1 cellular context compared by ENCODE assay signal in the genomic region with DNA sequence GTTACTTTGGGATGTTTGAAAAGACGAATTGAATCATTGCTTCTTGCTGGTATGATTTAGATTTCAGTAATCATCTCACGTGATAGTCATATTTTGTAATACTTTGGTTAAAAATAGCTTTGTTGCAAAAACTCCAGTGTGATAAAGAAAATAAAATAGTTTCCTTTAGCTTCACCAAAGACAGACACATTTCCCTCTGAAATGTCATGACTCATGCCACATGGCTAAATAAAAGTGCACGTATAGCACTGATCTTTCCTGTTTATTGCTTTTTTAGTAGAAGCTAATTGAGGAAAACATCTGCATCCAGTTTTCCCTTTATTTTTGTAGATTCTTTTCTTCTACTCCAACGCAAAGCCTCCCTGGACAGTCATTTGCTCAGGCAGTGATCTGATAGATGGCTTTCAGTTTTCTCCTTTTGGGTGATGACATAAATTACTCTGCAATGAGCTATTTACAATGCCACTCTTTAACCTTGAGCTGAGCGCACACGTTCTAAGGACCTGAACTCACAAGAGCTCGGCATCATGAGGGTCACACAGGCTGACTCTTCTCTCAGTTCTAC.
TF ChIP-seq lines count a peak whose summit lies in the region.

No MANE protein-coding gene starts in this region.

TF ChIP-seq in IMR-90, 13 proteins besides CTCF, POLR2A, EP300 and RAD21 (continued from another document):
- TF ChIP-seq, protein P1, sequence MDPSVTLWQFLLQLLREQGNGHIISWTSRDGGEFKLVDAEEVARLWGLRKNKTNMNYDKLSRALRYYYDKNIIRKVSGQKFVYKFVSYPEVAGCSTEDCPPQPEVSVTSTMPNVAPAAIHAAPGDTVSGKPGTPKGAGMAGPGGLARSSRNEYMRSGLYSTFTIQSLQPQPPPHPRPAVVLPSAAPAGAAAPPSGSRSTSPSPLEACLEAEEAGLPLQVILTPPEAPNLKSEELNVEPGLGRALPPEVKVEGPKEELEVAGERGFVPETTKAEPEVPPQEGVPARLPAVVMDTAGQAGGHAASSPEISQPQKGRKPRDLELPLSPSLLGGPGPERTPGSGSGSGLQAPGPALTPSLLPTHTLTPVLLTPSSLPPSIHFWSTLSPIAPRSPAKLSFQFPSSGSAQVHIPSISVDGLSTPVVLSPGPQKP (IDR thresholded peaks at IDR 0.05; ENCODE audit: borderline replicate concordance, low read depth, low read length), result no peak
- 0 out of 2 replicates have a peak, but pooled peaks have one; percentile 18 for TF ChIP-seq MAFK (IDR thresholded peaks at IDR 0.05; ENCODE audit: low read depth, low read length)
- TF ChIP-seq FOS (IDR thresholded peaks at IDR 0.05; ENCODE audit: low read depth, low read length), result peak; percentile 83; the same call in 1 of the 2 replicates
- no peak for TF ChIP-seq RFX5 (IDR thresholded peaks at IDR 0.05; ENCODE audit: low read depth, low read length)
- peak; percentile 91 for TF ChIP-seq CEBPB (IDR thresholded peaks at IDR 0.05; ENCODE audit: low read depth, low read length)
- peak; percentile 94 for TF ChIP-seq BHLHE40 (IDR thresholded peaks at IDR 0.05; ENCODE audit: low read depth, low read length)
- TF ChIP-seq SMC3 (IDR thresholded peaks at IDR 0.05; ENCODE audit: low read depth, low read length), result no peak
- no peak for TF ChIP-seq MAZ (IDR thresholded peaks at IDR 0.05; ENCODE audit: borderline replicate concordance, low read depth, low read length)
- peak; percentile 70 for TF ChIP-seq MXI1 (IDR thresholded peaks at IDR 0.05; ENCODE audit: borderline replicate concordance, low read depth, low read length)
- no peak for TF ChIP-seq CHD1 (IDR thresholded peaks at IDR 0.05; ENCODE audit: low read depth, low read length)
